Comparison of ENCODE assay signal across 9 cellular contexts in genomic region chr21:37338671-37339526, GRCh38. TPM values are rescaled to one million over a fixed set of nuclear protein-coding genes. Genes with fewer than 3 reads are reported as not detected.
DNase-seq lines count a peak whose midpoint lies in the region; ATAC-seq and TF ChIP-seq lines count a peak whose summit lies in the region.
"Had no signal": no experiment of that assay in that cellular context is flagged by ENCODE, and none has a peak within 500 bp of the region (broad histone marks: within the 10 kb centered on the region; RNA-seq: fewer than 3 reads in every experiment).

No MANE protein-coding gene starts in this region.

- H3K4me3 ChIP-seq in RWPE2 (ENCODE audit: severe bottlenecking) (no peak overlapping the region), rectal smooth muscle tissue (ENCODE audit: low read length) (peak overlapping the region; percentile 41), Karpas-422 (ENCODE audit: low read length) (no peak overlapping the region)

- H3K79me2 ChIP-seq in Karpas-422 (ENCODE audit: low read length): no peaks in the 10 kb centered on the region

- DNase-seq in GDM1 (lab: John Stamatoyannopoulos, UW): peak; percentile 10
- peak; percentile 88 for DNase-seq in RWPE2 (ENCODE audit: low spot score)
- DNase-seq in fibroblast of the conjunctiva (ENCODE audit: low read depth): peak; percentile 72
- no peak for DNase-seq in Karpas-422
- no peak for DNase-seq in NCI-H2081 (lab: John Stamatoyannopoulos, UW)
- DNase-seq: activated B cell treated with CpG ODN at 0.5 μM for 24 hours had no signal

- H3K4me1 ChIP-seq in RWPE2 (ENCODE audit: insufficient read depth, poor library complexity, severe bottlenecking) (peaks cover 50% of the 10 kb centered on the region), rectal smooth muscle tissue (ENCODE audit: control insufficient read depth, insufficient read depth, low read length) (peaks cover 10% of the 10 kb centered on the region), Karpas-422 (ENCODE audit: low read length) (no peaks in the 10 kb centered on the region)

- peak; percentile 97 for ATAC-seq in RWPE2 (ENCODE audit: low read depth)
- ATAC-seq in HG03469 (IDR thresholded peaks at IDR 0.05; ENCODE audit: unreplicated experiment): no peak
- no peak for ATAC-seq in HG03095 (IDR thresholded peaks at IDR 0.05; ENCODE audit: unreplicated experiment)

- no peak overlapping the region for H2AFZ ChIP-seq in Karpas-422 (ENCODE audit: low read length)

- no peaks in the 10 kb centered on the region for H4K20me1 ChIP-seq in Karpas-422 (ENCODE audit: insufficient read depth, low read depth, low read length)

- H3K27ac ChIP-seq in RWPE2 (ENCODE audit: poor library complexity, severe bottlenecking) (peak overlapping the region; percentile 92), rectal smooth muscle tissue (ENCODE audit: low read depth, low read length) (peak overlapping the region; percentile 72), Karpas-422 (ENCODE audit: low read length) (no peak overlapping the region)

- H3K4me2 ChIP-seq in Karpas-422 (ENCODE audit: low read depth, low read length, poor library complexity, severe bottlenecking): no peak overlapping the region

- no peaks in the 10 kb centered on the region for H3K9me2 ChIP-seq in Karpas-422 (replicated peaks; ENCODE audit: insufficient read depth, low read length)

- no peak for TF ChIP-seq CTCF in RWPE2 (IDR thresholded peaks at IDR 0.05; ENCODE audit: poor library complexity, severe bottlenecking)

- no peaks in the 10 kb centered on the region for H3K36me3 ChIP-seq in RWPE2 (ENCODE audit: low read depth)
- no peaks in the 10 kb centered on the region for H3K36me3 ChIP-seq in rectal smooth muscle tissue (ENCODE audit: control insufficient read depth, insufficient read depth, low read length)
- no peaks in the 10 kb centered on the region for H3K36me3 ChIP-seq in Karpas-422 (ENCODE audit: insufficient read depth, low read length)

- H3K9ac ChIP-seq in rectal smooth muscle tissue (ENCODE audit: low read length): no peak overlapping the region
- H3K9ac ChIP-seq in Karpas-422 (ENCODE audit: low read length): no peak overlapping the region

- H3K9me3 ChIP-seq in RWPE2 (ENCODE audit: severe bottlenecking): peaks cover 6% of the 10 kb centered on the region
- H3K9me3 ChIP-seq in Karpas-422 (ENCODE audit: low read length): no peaks in the 10 kb centered on the region

- H3K27me3 ChIP-seq in RWPE2 (ENCODE audit: insufficient read depth, poor library complexity, severe bottlenecking) (no peaks in the 10 kb centered on the region), rectal smooth muscle tissue (ENCODE audit: control insufficient read depth, insufficient read depth, low read length) (no peaks in the 10 kb centered on the region), Karpas-422 (ENCODE audit: low read length) (no peaks in the 10 kb centered on the region)

RNA-seq across cellular contexts. Expression of gene DYRK1A, which starts 27.7 kb away (rescaled TPM):
- 65.3 and 98.2 TPM in 2 replicates for total RNA-seq in Karpas-422 (2014; rRNA removed; shearing (Covaris generic); ENCODE audit: low replicate concordance)

Comparison
In these comparisons a context has a peak if more than half of its experiments do, and no peak if none do; other contexts are left out.
1. DNase-seq: peak in GDM1 (single experiment), RWPE2 (single experiment) and fibroblast of the conjunctiva (single experiment); none in Karpas-422 (single experiment) and NCI-H2081 (0 of 2).